8 cellular contexts compared by ENCODE assay signal in the genomic region with DNA sequence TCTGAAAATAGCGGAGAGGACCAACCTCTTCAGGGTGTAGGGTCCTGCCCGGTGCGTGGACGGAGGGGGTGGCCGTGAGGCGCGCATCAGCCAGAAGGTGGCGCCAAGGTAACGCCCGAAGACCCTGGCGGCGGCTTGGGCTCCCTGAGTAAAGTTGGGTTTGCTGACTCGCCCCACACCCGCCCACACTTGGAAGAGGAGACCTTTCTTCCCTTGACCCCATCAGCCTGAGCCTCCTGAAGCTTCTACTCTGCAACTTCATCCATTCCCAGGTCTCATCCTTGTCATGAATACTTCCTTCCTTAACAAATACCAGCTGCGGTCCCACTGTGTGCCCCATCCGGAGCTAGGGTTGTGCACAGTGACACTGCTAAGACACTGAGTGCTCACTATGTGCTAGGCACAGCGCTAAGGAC. TPM values are rescaled to one million over a fixed set of nuclear protein-coding genes. Genes with fewer than 3 reads are reported as not detected.
DNase-seq lines count a peak whose midpoint lies in the region; ATAC-seq, FAIRE-seq and TF ChIP-seq lines count a peak whose summit lies in the region.

No MANE protein-coding gene starts in this region.

- POLR2A ChIA-PET in activated CD4-positive, alpha-beta memory T cell treated with anti-CD3 and anti-CD28 coated beads for 36 hours (lab: Charles Lee) = no interaction called here

- FAIRE-seq in D721Med (lab: Jason Lieb, UNC) = no peak

- H3K27ac Mint-ChIP-seq in activated CD4-positive, alpha-beta memory T cell treated with anti-CD3 and anti-CD28 coated beads for 36 hours = no peak overlapping the region

- no peak overlapping the region for H3K4me3 Mint-ChIP-seq in activated CD4-positive, alpha-beta memory T cell treated with anti-CD3 and anti-CD28 coated beads for 36 hours

- H3K79me2 ChIP-seq in mesendoderm (ENCODE audit: control insufficient read depth, insufficient read depth, low read length) = no peaks in the 10 kb centered on the region

- CTCF ChIA-PET in activated CD4-positive, alpha-beta memory T cell treated with anti-CD3 and anti-CD28 coated beads for 36 hours (lab: Charles Lee) = interaction anchor here (0.7 to 3.0 kb wide), 16 partner anchors 8 to 407 kb away, joined by 3 to 34 read pairs (median 4); no protein-coding TSS in a partner anchor

- no peak overlapping the region for H3K56ac ChIP-seq in mesendoderm (ENCODE audit: low read length)

- H2AK5ac ChIP-seq in mesendoderm (ENCODE audit: low read length) = no peak overlapping the region

- peaks cover 25% of the 10 kb centered on the region for H3K27me3 Mint-ChIP-seq in activated CD4-positive, alpha-beta memory T cell treated with anti-CD3 and anti-CD28 coated beads for 36 hours

- H3K18ac ChIP-seq in mesendoderm (ENCODE audit: low read length) = no peak overlapping the region

- H3K4me3 ChIP-seq in mesendoderm (ENCODE audit: low read length) = no peak overlapping the region

- H3K9ac ChIP-seq in mesendoderm (ENCODE audit: low read length) = no peak overlapping the region

- H3K9me3 Mint-ChIP-seq in activated CD4-positive, alpha-beta memory T cell treated with anti-CD3 and anti-CD28 coated beads for 36 hours = no peaks in the 10 kb centered on the region

- H3K36me3 Mint-ChIP-seq in activated CD4-positive, alpha-beta memory T cell treated with anti-CD3 and anti-CD28 coated beads for 36 hours = no peaks in the 10 kb centered on the region

- no peaks in the 10 kb centered on the region for H3K36me3 ChIP-seq in mesendoderm (ENCODE audit: control insufficient read depth, insufficient read depth, low read length)

- H4K5ac ChIP-seq in mesendoderm (ENCODE audit: low read length) = no peak overlapping the region

- no peak overlapping the region for H2BK15ac ChIP-seq in mesendoderm (replicated peaks; ENCODE audit: low read depth)

- H3K23ac ChIP-seq in mesendoderm (ENCODE audit: low read length) = no peak overlapping the region

- WGBS in mesendoderm (ENCODE audit: extremely low coverage, insufficient coverage, low lambda C conversion rate) = no CpG with 5 or more reads among the region's 17 CpGs

- DNase-seq in D721Med (ENCODE audit: insufficient read length, low spot score) (peak; percentile 79), NCI-H774 (lab: John Stamatoyannopoulos, UW) (peak; percentile 35), mesendoderm (peak; percentile 65)
- peak; percentile 73 for DNase-seq in activated CD4-positive, alpha-beta memory T cell treated with anti-CD3 and anti-CD28 coated beads for 36 hours
- DNase-seq in effector CD4-positive, alpha-beta T cell = peak; percentile 43
- DNase-seq in stimulated activated CD8-positive, alpha-beta memory T cell treated with anti-CD3 and anti-CD28 coated beads, Interleukin-15, amount 100 ng/mL, for 4 hours (ENCODE audit: low read depth in 2 of 2) = peak; percentile 14 to 26

- no peaks in the 10 kb centered on the region for H3K27me3 ChIP-seq in mesendoderm (ENCODE audit: insufficient read depth, low read length, poor library complexity)

- H4K8ac ChIP-seq in mesendoderm (ENCODE audit: low read depth, low read length) = no peak overlapping the region

- H3K4ac ChIP-seq in mesendoderm (ENCODE audit: low read depth, low read length) = no peak overlapping the region

- no peak overlapping the region for H2BK5ac ChIP-seq in mesendoderm (ENCODE audit: low read length)

- no peak overlapping the region for H3K4me2 ChIP-seq in mesendoderm (ENCODE audit: low read length)

- H3K4me1 ChIP-seq in mesendoderm (ENCODE audit: control insufficient read depth, low read depth, low read length) = peaks cover 2% of the 10 kb centered on the region

- peak; percentile 85 for TF ChIP-seq CTCF in D721Med (IDR thresholded peaks at IDR 0.05; ENCODE audit: insufficient read depth, missing control alignments)

- ATAC-seq in HG02973 (IDR thresholded peaks at IDR 0.05; ENCODE audit: unreplicated experiment) (peak; percentile 48), GM18868 (IDR thresholded peaks at IDR 0.05; ENCODE audit: unreplicated experiment) (no peak)

- H3K79me1 ChIP-seq in mesendoderm (ENCODE audit: low read length) = no peaks in the 10 kb centered on the region

- no peak overlapping the region for H2BK120ac ChIP-seq in mesendoderm (ENCODE audit: low read depth, low read length)

- no peak overlapping the region for H3K27ac ChIP-seq in mesendoderm (ENCODE audit: low read depth, low read length)

- intact Hi-C loops in activated CD4-positive, alpha-beta memory T cell treated with anti-CD3 and anti-CD28 coated beads for 36 hours (cut with micrococcal nuclease) = loop anchor here (5.0 kb wide), 1 partner anchor 215 kb away; no protein-coding TSS in a partner anchor

- H3K4me1 Mint-ChIP-seq in activated CD4-positive, alpha-beta memory T cell treated with anti-CD3 and anti-CD28 coated beads for 36 hours (ENCODE audit: low read depth) = no peaks in the 10 kb centered on the region

RNA-seq across cellular contexts. Expression of gene CD40, which starts 14.6 kb away (rescaled TPM):
- total RNA-seq in activated CD4-positive, alpha-beta memory T cell treated with anti-CD3 and anti-CD28 coated beads for 36 hours = 1 to 10 TPM; 3.2 to 4.0 TPM
- 8.0 TPM for polyA plus RNA-seq in mesendoderm (2013, experiment 1 of 2)
- polyA plus RNA-seq in mesendoderm (2013, experiment 2 of 2) = 7.9 TPM

RNA-seq across cellular contexts. Expression of gene NCOA5, which starts 43.0 kb away (rescaled TPM):
- total RNA-seq in activated CD4-positive, alpha-beta memory T cell treated with anti-CD3 and anti-CD28 coated beads for 36 hours = 10 to 100 TPM; 13.1 to 13.7 TPM
- 39.6 TPM for polyA plus RNA-seq in mesendoderm (2013, experiment 1 of 2)
- 39.5 TPM for polyA plus RNA-seq in mesendoderm (2013, experiment 2 of 2)

Comparison
In these comparisons a context has a peak if more than half of its experiments do, and no peak if none do; other contexts are left out.
1. DNase-seq: peak in every context shown above with its lines; median percentile 79 in D721Med; 73 in activated CD4-positive, alpha-beta memory T cell treated with anti-CD3 and anti-CD28 coated beads for 36 hours; 65 in mesendoderm; 43 in effector CD4-positive, alpha-beta T cell; 35 in NCI-H774; 20 in stimulated activated CD8-positive, alpha-beta memory T cell treated with anti-CD3 and anti-CD28 coated beads, Interleukin-15, amount 100 ng/mL, for 4 hours.